8 cellular contexts compared by ENCODE assay signal in genomic region chr9:137200311-137201204, GRCh38. TPM values are rescaled to one million over a fixed set of nuclear protein-coding genes. Genes with fewer than 3 reads are reported as not detected.
DNase-seq lines count a peak whose midpoint lies in the region; FAIRE-seq and TF ChIP-seq lines count a peak whose summit lies in the region.

A gene with protein sequence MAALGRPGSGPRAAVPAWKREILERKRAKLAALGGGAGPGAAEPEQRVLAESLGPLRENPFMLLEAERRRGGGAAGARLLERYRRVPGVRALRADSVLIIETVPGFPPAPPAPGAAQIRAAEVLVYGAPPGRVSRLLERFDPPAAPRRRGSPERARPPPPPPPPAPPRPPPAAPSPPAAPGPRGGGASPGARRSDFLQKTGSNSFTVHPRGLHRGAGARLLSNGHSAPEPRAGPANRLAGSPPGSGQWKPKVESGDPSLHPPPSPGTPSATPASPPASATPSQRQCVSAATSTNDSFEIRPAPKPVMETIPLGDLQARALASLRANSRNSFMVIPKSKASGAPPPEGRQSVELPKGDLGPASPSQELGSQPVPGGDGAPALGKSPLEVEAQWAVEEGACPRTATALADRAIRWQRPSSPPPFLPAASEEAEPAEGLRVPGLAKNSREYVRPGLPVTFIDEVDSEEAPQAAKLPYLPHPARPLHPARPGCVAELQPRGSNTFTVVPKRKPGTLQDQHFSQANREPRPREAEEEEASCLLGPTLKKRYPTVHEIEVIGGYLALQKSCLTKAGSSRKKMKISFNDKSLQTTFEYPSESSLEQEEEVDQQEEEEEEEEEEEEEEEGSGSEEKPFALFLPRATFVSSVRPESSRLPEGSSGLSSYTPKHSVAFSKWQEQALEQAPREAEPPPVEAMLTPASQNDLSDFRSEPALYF (minus strand): TSS chr9:137200741. CDS start chr9:137200711, 30 bp downstream.

- peaks cover 37% of the 10 kb centered on the region for H3K4me1 ChIP-seq in Loucy (ENCODE audit: insufficient read depth, low read length, poor library complexity, severe bottlenecking)

- no peaks in the 10 kb centered on the region for H3K36me3 ChIP-seq in Loucy (ENCODE audit: insufficient read depth, low read length)

- no peaks in the 10 kb centered on the region for H3F3A ChIP-seq in Loucy (ENCODE audit: low read depth)

- no peaks in the 10 kb centered on the region for H3K27me3 ChIP-seq in Loucy (ENCODE audit: insufficient read depth, low read length, poor library complexity, severe bottlenecking)

- no peaks in the 10 kb centered on the region for H3K9me2 ChIP-seq in Loucy (replicated peaks; ENCODE audit: low read depth, low read length)

- DNase-seq in EL (peak; percentile 99), H54 (ENCODE audit: insufficient read length, low spot score) (peak; percentile 100), fibroblast of the aortic adventitia (ENCODE audit: low read depth) (peak; percentile 99)
- DNase-seq in activated effector memory CD4-positive, alpha-beta T cell treated with Interleukin-2 at 50 U/mL for 16 hours: peak; percentile 98

- H3K36me3 Mint-ChIP-seq in nephron (ENCODE audit: low read depth): no peaks in the 10 kb centered on the region
- no peaks in the 10 kb centered on the region for H3K36me3 Mint-ChIP-seq in stimulated activated naive CD8-positive, alpha-beta T cell treated with anti-CD3 and anti-CD28 coated beads, Interleukin-15, Interleukin-2, amounts not matched to agents 100 ng/mL and 50 ng/mL, for 24 hours (ENCODE audit: low read depth)

- H3K9ac ChIP-seq in Loucy (ENCODE audit: low read depth, low read length, poor library complexity, severe bottlenecking): peak within 1 kb of the TSS; percentile 89

- peak; percentile 91 for FAIRE-seq in H54 (lab: Jason Lieb, UNC)

- H3K4me3 Mint-ChIP-seq in nephron: peak within 1 kb of the TSS; percentile 89 to 92 (median 90)
- peak within 1 kb of the TSS; percentile 84 for H3K4me3 Mint-ChIP-seq in stimulated activated naive CD8-positive, alpha-beta T cell treated with anti-CD3 and anti-CD28 coated beads, Interleukin-15, Interleukin-2, amounts not matched to agents 100 ng/mL and 50 ng/mL, for 24 hours

- no peaks in the 10 kb centered on the region for H3K9me3 ChIP-seq in Loucy (ENCODE audit: insufficient read depth, low read depth, low read length)

- peak; percentile 89 for TF ChIP-seq POLR2A in H54 (IDR thresholded peaks at IDR 0.05; ENCODE audit: low read depth, low read length)
- TF ChIP-seq POLR2A in Raji (IDR thresholded peaks at IDR 0.05; ENCODE audit: insufficient read depth, low read depth, low read length): peak; percentile 89

- peaks cover 25% of the 10 kb centered on the region for H4K20me1 ChIP-seq in Loucy (ENCODE audit: insufficient read depth, low read length, poor library complexity, severe bottlenecking)

- peak within 1 kb of the TSS in 1 of 3 experiments; percentile 28 for H3K27ac Mint-ChIP-seq in nephron
- peak within 1 kb of the TSS; percentile 63 for H3K27ac Mint-ChIP-seq in stimulated activated naive CD8-positive, alpha-beta T cell treated with anti-CD3 and anti-CD28 coated beads, Interleukin-15, Interleukin-2, amounts not matched to agents 100 ng/mL and 50 ng/mL, for 24 hours

- no peak for TF ChIP-seq CTCF in Loucy (conservative IDR thresholded peaks at IDR 0.05; ENCODE audit: low read length)
- TF ChIP-seq CTCF in fibroblast of the aortic adventitia (IDR thresholded peaks at IDR 0.05; ENCODE audit: insufficient read depth, low read length): no peak
- TF ChIP-seq CTCF in nephron (IDR thresholded peaks at IDR 0.05; ENCODE audit: unreplicated experiment in 3 of 3): no peak

- peaks cover 62% of the 10 kb centered on the region for H3K79me2 ChIP-seq in Loucy (ENCODE audit: insufficient read depth, low read length)

- peak within 1 kb of the TSS; percentile 83 for H3K4me2 ChIP-seq in Loucy (ENCODE audit: low read depth, low read length, poor library complexity, severe bottlenecking)

- H3K27me3 Mint-ChIP-seq in nephron (ENCODE audit: low read depth): peaks cover 4% of the 10 kb centered on the region
- no peaks in the 10 kb centered on the region for H3K27me3 Mint-ChIP-seq in stimulated activated naive CD8-positive, alpha-beta T cell treated with anti-CD3 and anti-CD28 coated beads, Interleukin-15, Interleukin-2, amounts not matched to agents 100 ng/mL and 50 ng/mL, for 24 hours

- H3K4me1 Mint-ChIP-seq in nephron: peaks cover 12% of the 10 kb centered on the region
- peaks cover 36% of the 10 kb centered on the region for H3K4me1 Mint-ChIP-seq in stimulated activated naive CD8-positive, alpha-beta T cell treated with anti-CD3 and anti-CD28 coated beads, Interleukin-15, Interleukin-2, amounts not matched to agents 100 ng/mL and 50 ng/mL, for 24 hours (ENCODE audit: low read depth)

- peak within 1 kb of the TSS; percentile 85 for H3K4me3 ChIP-seq in Loucy (ENCODE audit: low read length, poor library complexity, severe bottlenecking)
- H3K4me3 ChIP-seq in fibroblast of the aortic adventitia (ENCODE audit: low read depth, low read length): peak within 1 kb of the TSS; percentile 78

- H2AFZ ChIP-seq in Loucy (ENCODE audit: low read length): no peak within 1 kb of the TSS

- no peaks in the 10 kb centered on the region for H3K9me3 Mint-ChIP-seq in nephron
- no peaks in the 10 kb centered on the region for H3K9me3 Mint-ChIP-seq in stimulated activated naive CD8-positive, alpha-beta T cell treated with anti-CD3 and anti-CD28 coated beads, Interleukin-15, Interleukin-2, amounts not matched to agents 100 ng/mL and 50 ng/mL, for 24 hours

RNA-seq across cellular contexts. Expression of the gene that starts here (rescaled TPM):
- 8.0 and 10.5 TPM in 2 replicates for total RNA-seq in fibroblast of the aortic adventitia (ENCODE audit: low replicate concordance)

Comparison
In these comparisons a context has a peak if more than half of its experiments do, and no peak if none do; other contexts are left out.
1. Peak in every context shown above with its lines: DNase-seq and H3K4me3 ChIP-seq.